In genomic region chr3:12579456-12579855, GRCh38 we compare ENCODE assay signal across 16 cellular contexts. TPM values are rescaled to one million over a fixed set of nuclear protein-coding genes. Genes with fewer than 3 reads are reported as not detected.
DNase-seq lines count a peak whose midpoint lies in the region; ATAC-seq and TF ChIP-seq lines count a peak whose summit lies in the region.
"Had no signal": no experiment of that assay in that cellular context is flagged by ENCODE, and none has a peak within 500 bp of the region (broad histone marks: within the 10 kb centered on the region; RNA-seq: fewer than 3 reads in every experiment).

No MANE protein-coding gene starts in this region.

- H3F3A ChIP-seq in smooth muscle cell (ENCODE audit: low read depth) (no peaks in the 10 kb centered on the region), GM23338 (replicated peaks; ENCODE audit: low read depth) (0 out of 2 replicates have a peak, but pooled peaks cover 11% of the 10 kb centered on the region)

- H3K4me1 ChIP-seq in endodermal cell (ENCODE audit: control insufficient read depth, insufficient read depth, low read length) (no peaks in the 10 kb centered on the region), smooth muscle cell (ENCODE audit: low read depth) (no peaks in the 10 kb centered on the region), GM23338 (ENCODE audit: insufficient read depth) (no peaks in the 10 kb centered on the region)

- no peaks in the 10 kb centered on the region for H3K9me2 ChIP-seq in GM23338 (ENCODE audit: insufficient read depth)

- TF ChIP-seq CTCF in endodermal cell (conservative IDR thresholded peaks at IDR 0.05) = no peak
- TF ChIP-seq CTCF in progenitor cell of endocrine pancreas (IDR thresholded peaks at IDR 0.05; ENCODE audit: unreplicated experiment) = no peak
- TF ChIP-seq CTCF in smooth muscle cell (IDR thresholded peaks at IDR 0.05; ENCODE audit: borderline replicate concordance, insufficient read depth, poor library complexity, severe bottlenecking) = no peak
- no peak for TF ChIP-seq CTCF in GM23338 (conservative IDR thresholded peaks at IDR 0.05; ENCODE audit: low read depth in 2 of 2)

- H2AFZ ChIP-seq in smooth muscle cell (ENCODE audit: low read depth) = no peak overlapping the region
- H2AFZ ChIP-seq in GM23338 = no peak overlapping the region

- H3K79me2 ChIP-seq in smooth muscle cell (ENCODE audit: low read depth) (no peaks in the 10 kb centered on the region), GM23338 (replicated peaks; ENCODE audit: insufficient read depth) (no peaks in the 10 kb centered on the region)

- H3K4me1 Mint-ChIP-seq in endodermal cell = no peaks in the 10 kb centered on the region
- H3K4me1 Mint-ChIP-seq in progenitor cell of endocrine pancreas (ENCODE audit: low read depth) = no peaks in the 10 kb centered on the region
- H3K4me1 Mint-ChIP-seq in GM23338 = peaks cover 3% of the 10 kb centered on the region; the same call in 2 of the 3 replicates

- no peak overlapping the region for H3K4me2 ChIP-seq in smooth muscle cell
- H3K4me2 ChIP-seq in GM23338 = no peak overlapping the region

- H3K9me3 Mint-ChIP-seq in endodermal cell (no peaks in the 10 kb centered on the region), progenitor cell of endocrine pancreas (ENCODE audit: low read depth) (no peaks in the 10 kb centered on the region), GM23338 (no peaks in the 10 kb centered on the region)

- H3K9me3 ChIP-seq in endodermal cell (ENCODE audit: control insufficient read depth, low read length) = no peaks in the 10 kb centered on the region
- H3K9me3 ChIP-seq in smooth muscle cell (replicated peaks; ENCODE audit: low read depth) = no peaks in the 10 kb centered on the region

- ATAC-seq in GM23338 = no peak
- ATAC-seq: Right ventricle myocardium inferior had no signal

- 97 to 100% methylated on average over 3 of the region's 3 CpGs for WGBS in endodermal cell (ENCODE audit: insufficient coverage in 1 of 2, insufficient read length in 1 of 2), 2 experiments
- 98% methylated on average over 3 of the region's 3 CpGs for WGBS in smooth muscle cell (ENCODE audit: low lambda C conversion rate)

- H3K9ac ChIP-seq in endodermal cell (ENCODE audit: extremely low read depth, low read length, poor library complexity, severe bottlenecking) (no peak overlapping the region), smooth muscle cell (ENCODE audit: low read depth) (no peak overlapping the region)

- H3K36me3 ChIP-seq in endodermal cell (ENCODE audit: control insufficient read depth, insufficient read depth, low read length) (peaks cover 83% of the 10 kb centered on the region), smooth muscle cell (ENCODE audit: low read depth) (peaks cover 21% of the 10 kb centered on the region), GM23338 (ENCODE audit: insufficient read depth) (peaks cover 27% of the 10 kb centered on the region)

- no peaks in the 10 kb centered on the region for H3K27me3 Mint-ChIP-seq in endodermal cell (ENCODE audit: insufficient read depth)
- no peaks in the 10 kb centered on the region for H3K27me3 Mint-ChIP-seq in progenitor cell of endocrine pancreas
- H3K27me3 Mint-ChIP-seq in GM23338 (ENCODE audit: insufficient read depth, low read depth, poor library complexity) = peaks cover 23% of the 10 kb centered on the region

- H3K36me3 Mint-ChIP-seq in endodermal cell (ENCODE audit: low read depth) (peaks cover 77% of the 10 kb centered on the region), progenitor cell of endocrine pancreas (ENCODE audit: insufficient read depth) (peaks cover 19% of the 10 kb centered on the region), GM23338 (ENCODE audit: low read depth) (peaks cover 84% of the 10 kb centered on the region)

- no peak overlapping the region for H3K27ac ChIP-seq in endodermal cell (ENCODE audit: low read depth, low read length)
- H3K27ac ChIP-seq in smooth muscle cell (ENCODE audit: low read depth) = no peak overlapping the region
- H3K27ac ChIP-seq in GM23338 (ENCODE audit: low read depth) = no peak overlapping the region

- H4K20me1 ChIP-seq in smooth muscle cell (ENCODE audit: low read depth) (peaks cover 62% of the 10 kb centered on the region), GM23338 (replicated peaks; ENCODE audit: insufficient read depth) (peaks cover 12% of the 10 kb centered on the region)

- H3K27ac Mint-ChIP-seq in endodermal cell (peak overlapping the region; percentile 20), progenitor cell of endocrine pancreas (peak overlapping the region; percentile 89), GM23338 (no peak overlapping the region)

- H3K4me3 ChIP-seq in endodermal cell (ENCODE audit: low read length) (no peak overlapping the region), smooth muscle cell (no peak overlapping the region), GM23338 (no peak overlapping the region)

- DNase-seq in activated CD8-positive, alpha-beta memory T cell treated with anti-CD3 and anti-CD28 coated beads, Interleukin-2, amount 50 U/mL, for 48 hours = peak; percentile 37
- DNase-seq in activated CD8-positive, alpha-beta memory T cell treated with anti-CD3 and anti-CD28 coated beads, Interleukin-2, amount 50 U/mL, for 4 hours = no peak
- DNase-seq in Kasumi-1 (lab: John Stamatoyannopoulos, UW) (peak; percentile 27 to 44), endodermal cell (no peak), progenitor cell of endocrine pancreas (ENCODE audit: low spot score, unreplicated experiment) (no peak), smooth muscle cell (lab: John Stamatoyannopoulos, UW; ENCODE audit: unreplicated experiment) (no peak), GM23338 (ENCODE audit: low spot score) (no peak), hippocampal formation (lab: John Stamatoyannopoulos, UW) (no peak)
- DNase-seq: head of caudate nucleus; left cardiac atrium; NCI-H1105; NK-92 treated with Interleukin-12 subunit alpha and Interleukin-12 subunit beta, amount 100 ng/mL, for 24 hours; stimulated activated CD4-positive, alpha-beta T cell treated with anti-CD3 and anti-CD28 coated beads, Interleukin-4, amount 100 ng/mL, for 24 hours; stimulated activated naive CD4-positive, alpha-beta T cell had no signal

- H3K4me3 Mint-ChIP-seq in endodermal cell (no peak overlapping the region), progenitor cell of endocrine pancreas (ENCODE audit: low read depth) (no peak overlapping the region), GM23338 (no peak overlapping the region)

- H3K27me3 ChIP-seq in endodermal cell (ENCODE audit: control insufficient read depth, insufficient read depth, low read length, poor library complexity, severe bottlenecking) = no peaks in the 10 kb centered on the region
- H3K27me3 ChIP-seq in smooth muscle cell (ENCODE audit: low read depth) = no peaks in the 10 kb centered on the region
- H3K27me3 ChIP-seq in GM23338 (ENCODE audit: insufficient read depth) = no peaks in the 10 kb centered on the region

TF ChIP-seq in GM23338, 12 proteins besides CTCF, POLR2A, EP300 and RAD21 (continues in another document):
- TF ChIP-seq EZH2phosphoT487 (IDR thresholded peaks at IDR 0.05; ENCODE audit: unreplicated experiment) (no peak), CREB1 (CRISPR knock-in tag; IDR thresholded peaks at IDR 0.05; ENCODE audit: low read depth) (no peak), REST (IDR thresholded peaks at IDR 0.05; ENCODE audit: unreplicated experiment) (no peak), STAT1 (IDR thresholded peaks at IDR 0.05; ENCODE audit: unreplicated experiment) (no peak)

RNA-seq across cellular contexts. Expression of gene MKRN2, which starts 22.6 kb away (rescaled TPM):
- total RNA-seq in endodermal cell = 10 to 100 TPM; 18.8 to 23.3 TPM
- polyA plus RNA-seq in endodermal cell (2013, experiment 1 of 2) = 36.3 TPM
- 32.6 TPM for polyA plus RNA-seq in endodermal cell (2013, experiment 2 of 2)
- total RNA-seq in progenitor cell of endocrine pancreas = 23.4 and 23.9 TPM in 2 replicates
- 29.3 and 40.1 TPM in 2 replicates for total RNA-seq in smooth muscle cell
- polyA plus RNA-seq in smooth muscle cell = 36.6 and 38.3 TPM in 2 replicates
- total RNA-seq in GM23338 (2014; rRNA removed; shearing (Covaris generic)) = 21.6 and 24.6 TPM in 2 replicates
- 9.1 and 11.4 TPM in 2 replicates for polyA plus RNA-seq in GM23338 (2016; fragmentation: Nextera tagmentation; extraction: Ambion mirVana)

RNA-seq across cellular contexts. Expression of gene MKRN2OS, which starts 34.2 kb away (rescaled TPM):
- total RNA-seq in endodermal cell (under 1 TPM in 1 of 2 donors, not detected in 1; 0.84 TPM), progenitor cell of endocrine pancreas (1.7 and 2.0 TPM in 2 replicates), smooth muscle cell (not detected in 2 replicates)
- polyA plus RNA-seq in endodermal cell (2013, experiment 1 of 2) = not detected
- polyA plus RNA-seq in endodermal cell (2013, experiment 2 of 2) = not detected
- polyA plus RNA-seq in smooth muscle cell (1.1 TPM in 1 of 2 replicates, not detected in the other), GM23338 (2016; fragmentation: Nextera tagmentation; extraction: Ambion mirVana) (0.55 and 0.59 TPM in 2 replicates)
- total RNA-seq in GM23338 (2014; rRNA removed; shearing (Covaris generic)) = not detected in 2 replicates
- total RNA-seq: A673, left cardiac atrium, Right ventricle myocardium inferior had no signal

Comparison
In these comparisons a context has a peak if more than half of its experiments do, and no peak if none do; other contexts are left out.
1. DNase-seq: peak in activated CD8-positive, alpha-beta memory T cell treated with anti-CD3 and anti-CD28 coated beads, Interleukin-2, amount 50 U/mL, for 48 hours (single experiment) and Kasumi-1 (2 of 2); none in activated CD8-positive, alpha-beta memory T cell treated with anti-CD3 and anti-CD28 coated beads, Interleukin-2, amount 50 U/mL, for 4 hours (single experiment), endodermal cell (single experiment), progenitor cell of endocrine pancreas (single experiment), smooth muscle cell (single experiment), GM23338 (single experiment) and hippocampal formation (0 of 2).